Comparison of ENCODE assay signal across 8 cellular contexts in genomic region chr1:179883040-179883501, GRCh38. TPM values are rescaled to one million over a fixed set of nuclear protein-coding genes. Genes with fewer than 3 reads are reported as not detected.
DNase-seq lines count a peak whose midpoint lies in the region; ATAC-seq and TF ChIP-seq lines count a peak whose summit lies in the region.

No MANE protein-coding gene starts in this region.

- peaks cover 15 to 27% of the 10 kb centered on the region in 2 experiments for H3K36me3 ChIP-seq in SK-N-SH (replicated peaks in 1 of 2; ENCODE audit: control insufficient read depth in 1 of 2, insufficient read depth in 2 of 2, low read length in 1 of 2)

- no peak for TF ChIP-seq RAD21 in SK-N-SH (IDR thresholded peaks at IDR 0.05; ENCODE audit: low read length)

- no peaks in the 10 kb centered on the region for H3K27me3 ChIP-seq in SK-N-SH (ENCODE audit: insufficient read depth)

- H3K4me2 ChIP-seq in SK-N-SH: peak overlapping the region; percentile 88

- H3K4me3 ChIP-seq in SK-N-SH (ENCODE audit: low read depth in 2 of 2, low read length in 1 of 2) (peak overlapping the region; percentile 79 to 97), fibroblast of villous mesenchyme (ENCODE audit: low read depth, low read length) (peak overlapping the region; percentile 88)

- peaks cover 9 to 14% of the 10 kb centered on the region in 2 experiments; a peak in 2 of 4 replicates for H3K4me1 ChIP-seq in SK-N-SH (ENCODE audit: control insufficient read depth in 1 of 2, insufficient read depth in 2 of 2, low read depth in 1 of 2, low read length in 1 of 2)

- H3K9me3 ChIP-seq in SK-N-SH: no peaks in the 10 kb centered on the region

- POLR2A ChIA-PET in SK-N-SH (lab: Yijun Ruan, JAX): interaction anchor here (0.8 to 1.2 kb wide), 2 partner anchors 26 to 73 kb away, joined by 3 read pairs; no protein-coding TSS in a partner anchor

- peaks cover 13% of the 10 kb centered on the region for H3F3A ChIP-seq in SK-N-SH (replicated peaks; ENCODE audit: insufficient read depth)

- H4K20me1 ChIP-seq in SK-N-SH (ENCODE audit: insufficient read depth): no peaks in the 10 kb centered on the region

- peak overlapping the region; percentile 96 for H3K9ac ChIP-seq in SK-N-SH

- DNase-seq in SK-N-SH (peak; percentile 80), T-helper 1 cell (peak in 4 of 5 donors; percentile 9 to 68 (median 24)), fibroblast of villous mesenchyme (ENCODE audit: low read depth) (no peak), pons (ENCODE audit: low spot score) (peak; percentile 34), foreskin melanocyte (no peak), NCI-H526 treated with DMSO at 0.1 percent for 48 hours (lab: John Stamatoyannopoulos, UW) (no peak)

- ATAC-seq in SK-N-SH treated with all-trans-retinoic acid at 6 μM for 48 hours (no peak; the same call in 2 of the 3 replicates), HG02943 (IDR thresholded peaks at IDR 0.05; ENCODE audit: low read depth, unreplicated experiment) (peak; percentile 12)

- 0% methylated on average over 19 of the region's 23 CpGs for whole genome bisulfite sequencing in SK-N-SH (ENCODE audit: low lambda C conversion rate)

- H2AFZ ChIP-seq in SK-N-SH (ENCODE audit: low read depth): peak overlapping the region; percentile 58

- no peaks in the 10 kb centered on the region for H3K9me2 ChIP-seq in SK-N-SH

- CTCF ChIA-PET in SK-N-SH (lab: Yijun Ruan, JAX): interaction anchor here (0.6 to 2.3 kb wide), 11 partner anchors 13 to 296 kb away, joined by 3 to 13 read pairs (median 3); partner anchors contain the start of gene CEP350

- TF ChIP-seq EP300 in SK-N-SH (IDR thresholded peaks at IDR 0.05; ENCODE audit: borderline replicate concordance in 1 of 2, low read depth in 1 of 2, low read length in 1 of 2): no peak

- peaks cover 40% of the 10 kb centered on the region for H3K79me2 ChIP-seq in SK-N-SH (ENCODE audit: insufficient read depth)

- H3K27ac ChIP-seq in SK-N-SH (ENCODE audit: low read depth in 2 of 2, low read length in 1 of 2): peak overlapping the region; percentile 98 to 99

- TF ChIP-seq CTCF in SK-N-SH (IDR thresholded peaks at IDR 0.05) (no peak; the same call in 1 of the 2 replicates), fibroblast of villous mesenchyme (IDR thresholded peaks at IDR 0.05; ENCODE audit: insufficient read depth, low read depth, low read length) (no peak)

TF ChIP-seq in SK-N-SH, 30 proteins besides CTCF, POLR2A, EP300 and RAD21:
- TF ChIP-seq SIN3A (IDR thresholded peaks at IDR 0.05; ENCODE audit: borderline replicate concordance, low read depth, low read length) (0 out of 2 replicates have a peak, but pooled peaks have one; percentile 12), REST (IDR thresholded peaks at IDR 0.05; ENCODE audit: low read depth, low read length) (0 out of 2 replicates have a peak, but pooled peaks have one; percentile 22), YY1 (IDR thresholded peaks at IDR 0.05; ENCODE audit: low read depth) (no peak), SMC3 (IDR thresholded peaks at IDR 0.05; ENCODE audit: low read depth, low read length) (no peak)
TF ChIP-seq in SK-N-SH: peak in this region for 2.

TF ChIP-seq in SK-N-SH treated with all-trans-retinoic acid at 6 μM for 48 hours, 23 proteins besides CTCF, POLR2A, EP300 and RAD21:
- TF ChIP-seq ESRRG (CRISPR knock-in tag; IDR thresholded peaks at IDR 0.05) (no peak), OSR1 (CRISPR knock-in tag; IDR thresholded peaks at IDR 0.05) (no peak), ZNF70 (CRISPR knock-in tag; IDR thresholded peaks at IDR 0.05) (no peak), ZFP3 (CRISPR knock-in tag; IDR thresholded peaks at IDR 0.05) (no peak), CSDC2 (CRISPR knock-in tag; IDR thresholded peaks at IDR 0.05) (no peak), CSRNP3 (CRISPR knock-in tag; IDR thresholded peaks at IDR 0.05) (no peak), ZFP30 (CRISPR knock-in tag; IDR thresholded peaks at IDR 0.05) (no peak), RARB (CRISPR knock-in tag; IDR thresholded peaks at IDR 0.05) (no peak), PATZ1 (CRISPR knock-in tag; IDR thresholded peaks at IDR 0.05; ENCODE audit: borderline replicate concordance) (no peak), ARNTL (CRISPR knock-in tag; IDR thresholded peaks at IDR 0.05; ENCODE audit: borderline replicate concordance, low read depth) (no peak), TCF4 (CRISPR knock-in tag; IDR thresholded peaks at IDR 0.05; ENCODE audit: borderline replicate concordance) (no peak)
TF ChIP-seq in SK-N-SH treated with all-trans-retinoic acid at 6 μM for 48 hours: peak in this region for 0.

RNA-seq across cellular contexts. Expression of gene TOR1AIP1, which starts 1.0 kb away (rescaled TPM):
- polyA plus RNA-seq in SK-N-SH (2012; rRNA removed): 11.8 and 15.1 TPM in 2 replicates
- 19.7 and 20.1 TPM in 2 replicates for polyA plus RNA-seq in SK-N-SH (2012; cell fraction: cytosol; rRNA removed)
- 4.6 and 8.9 TPM in 2 replicates for polyA plus RNA-seq in SK-N-SH (2012; cell fraction: nucleus; rRNA removed)
- 39.0 and 66.5 TPM in 2 replicates for total RNA-seq in fibroblast of villous mesenchyme

RNA-seq across cellular contexts. Expression of gene TOR1AIP2, which starts 5.5 kb away (rescaled TPM):
- 12.7 and 20.6 TPM in 2 replicates for polyA plus RNA-seq in SK-N-SH (2012; rRNA removed)
- polyA plus RNA-seq in SK-N-SH (2012; cell fraction: cytosol; rRNA removed): 19.3 and 24.1 TPM in 2 replicates
- 9.7 and 18.0 TPM in 2 replicates for polyA plus RNA-seq in SK-N-SH (2012; cell fraction: nucleus; rRNA removed)
- total RNA-seq in fibroblast of villous mesenchyme: 92.1 and 179 TPM in 2 replicates

Comparison
In these comparisons a context has a peak if more than half of its experiments do, and no peak if none do; other contexts are left out.
1. DNase-seq: peak in SK-N-SH (single experiment), T-helper 1 cell (4 of 5) and pons (single experiment); none in fibroblast of villous mesenchyme (single experiment), foreskin melanocyte (single experiment) and NCI-H526 treated with DMSO at 0.1 percent for 48 hours (single experiment).